Comparison of ENCODE assay signal across 16 cellular contexts in genomic region chr2:41488854-41489253, GRCh38.
A peak's percentile ranks its signal among the peaks of the same experiment; 100 is the strongest.
DNase-seq lines count a peak whose midpoint lies in the region; ATAC-seq and TF ChIP-seq lines count a peak whose summit lies in the region.
"Had no signal": no experiment of that assay in that cellular context is flagged by ENCODE, and none has a peak within 500 bp of the region (broad histone marks: within the 10 kb centered on the region; RNA-seq: fewer than 3 reads in every experiment).

No MANE protein-coding gene starts in this region.

- H3K79me2 ChIP-seq in OCI-LY3 (ENCODE audit: low read length): no peaks in the 10 kb centered on the region

- no peak overlapping the region for H3K4me3 ChIP-seq in OCI-LY3 (ENCODE audit: low read length)
- H3K4me3 ChIP-seq in sigmoid colon: no peak overlapping the region
- H3K4me3 ChIP-seq: K562 had no signal

- H3K9me3 ChIP-seq in OCI-LY3 (ENCODE audit: insufficient read depth, low read length): no peaks in the 10 kb centered on the region; the same call in 1 of the 2 replicates
- H3K9me3 ChIP-seq in sigmoid colon: peaks cover 0 to 7% (median 0%) of the 10 kb centered on the region in 4 donors

- H3K36me3 ChIP-seq in OCI-LY3 (replicated peaks; ENCODE audit: low read depth, low read length) (peaks cover 6% of the 10 kb centered on the region), sigmoid colon (no peaks in the 10 kb centered on the region)

- no peak for TF ChIP-seq POLR2A in sigmoid colon (IDR thresholded peaks at IDR 0.05)

- H3K27me3 ChIP-seq in OCI-LY3 (ENCODE audit: low read depth, low read length) (no peaks in the 10 kb centered on the region), sigmoid colon (no peaks in the 10 kb centered on the region)

- H3K9ac ChIP-seq in OCI-LY3 (ENCODE audit: low read length): no peak overlapping the region

- DNase-seq in NOMO-1 treated with DMSO at 0.1 percent for 48 hours (lab: John Stamatoyannopoulos, UW; ENCODE audit: unreplicated experiment) (peak; percentile 33), NOMO-1 treated with dmso at 0.1 percent for 144 hours (lab: John Stamatoyannopoulos, UW; ENCODE audit: unreplicated experiment) (no peak), pons (ENCODE audit: low spot score) (peak; percentile 23), sigmoid colon (no peak), omental fat pad (ENCODE audit: low spot score) (no peak)
- no peak for DNase-seq in activated naive CD4-positive, alpha-beta T cell treated with anti-CD3 and anti-CD28 coated beads, Interleukin-2, amount 50 U/mL, for 72 hours (ENCODE audit: low spot score in 2 of 2)
- DNase-seq: Caco-2, HCEC 1CT, NCI-H1105, NCI-H1694 treated with DMSO at 0.1 percent for 48 hours, NCI-H748 treated with DMSO at 0.1 percent for 48 hours had no signal

- intact Hi-C loops in sigmoid colon (cut with DNase I): no loop called here

- no peak overlapping the region for H2AFZ ChIP-seq in OCI-LY3 (ENCODE audit: low read depth, low read length)

- peak overlapping the region; percentile 9; the same call in 1 of the 2 replicates for H3K27ac ChIP-seq in OCI-LY3 (ENCODE audit: low read length)
- H3K27ac ChIP-seq in sigmoid colon: no peak overlapping the region
- H3K27ac ChIP-seq: 22Rv1, C4-2B had no signal

- H3K4me1 ChIP-seq in OCI-LY3 (ENCODE audit: low read length): peaks cover 17% of the 10 kb centered on the region
- H3K4me1 ChIP-seq in sigmoid colon: peaks cover 0 to 7% (median 0%) of the 10 kb centered on the region in 4 donors
- H3K4me1 ChIP-seq: Caco-2 had no signal

- peaks cover 0 to 6% of the 10 kb centered on the region in 2 donors for H3K36me3 Mint-ChIP-seq in activated naive CD4-positive, alpha-beta T cell treated with anti-CD3 and anti-CD28 coated beads, Interleukin-2, amount 50 U/mL, for 72 hours

- H3K4me2 ChIP-seq in OCI-LY3 (ENCODE audit: low read length): peak overlapping the region; percentile 17; the same call in 1 of the 2 replicates

- H4K20me1 ChIP-seq in OCI-LY3 (ENCODE audit: insufficient read depth, low read length): no peaks in the 10 kb centered on the region

- ATAC-seq in HG03442 (IDR thresholded peaks at IDR 0.05; ENCODE audit: unreplicated experiment) (peak; percentile 47), omental fat pad (ENCODE audit: low FRiP score) (no peak)
- no peak for ATAC-seq in activated naive CD4-positive, alpha-beta T cell treated with anti-CD3 and anti-CD28 coated beads, Interleukin-2, amount 50 U/mL, for 72 hours
- ATAC-seq: K562 had no signal

- H3K9me3 Mint-ChIP-seq in activated naive CD4-positive, alpha-beta T cell treated with anti-CD3 and anti-CD28 coated beads, Interleukin-2, amount 50 U/mL, for 72 hours: peaks cover 5 to 6% of the 10 kb centered on the region in 2 donors

- TF ChIP-seq EP300 in sigmoid colon (IDR thresholded peaks at IDR 0.05): no peak

- TF ChIP-seq CTCF in OCI-LY3 (IDR thresholded peaks at IDR 0.05; ENCODE audit: low read depth, low read length): no peak
- no peak for TF ChIP-seq CTCF in sigmoid colon (IDR thresholded peaks at IDR 0.05)
- no peak for TF ChIP-seq CTCF in omental fat pad (IDR thresholded peaks at IDR 0.05)

- H3K27ac Mint-ChIP-seq in activated naive CD4-positive, alpha-beta T cell treated with anti-CD3 and anti-CD28 coated beads, Interleukin-2, amount 50 U/mL, for 72 hours: no peak overlapping the region

Comparison
In these comparisons a context has a peak if more than half of its experiments do, and no peak if none do; other contexts are left out.
1. DNase-seq: peak in NOMO-1 treated with DMSO at 0.1 percent for 48 hours (single experiment) and pons (single experiment); none in NOMO-1 treated with dmso at 0.1 percent for 144 hours (single experiment), sigmoid colon (single experiment), activated naive CD4-positive, alpha-beta T cell treated with anti-CD3 and anti-CD28 coated beads, Interleukin-2, amount 50 U/mL, for 72 hours (0 of 2) and omental fat pad (single experiment).